In genomic region chr1:205588691-205589445, GRCh38 we compare ENCODE assay signal across 9 cellular contexts. TPM values are rescaled to one million over a fixed set of nuclear protein-coding genes. Genes with fewer than 3 reads are reported as not detected.
DNase-seq lines count a peak whose midpoint lies in the region; ATAC-seq, FAIRE-seq and TF ChIP-seq lines count a peak whose summit lies in the region.
"Had no signal": no experiment of that assay in that cellular context is flagged by ENCODE, and none has a peak within 500 bp of the region (broad histone marks: within the 10 kb centered on the region; RNA-seq: fewer than 3 reads in every experiment).

No MANE protein-coding gene starts in this region.

- H3K27ac ChIP-seq in H1 (ENCODE audit: low read depth, low read length) (no peak overlapping the region), smooth muscle cell (ENCODE audit: low read depth) (no peak overlapping the region)

- H4K5ac ChIP-seq in H1 (ENCODE audit: insufficient read length, low read depth, low read length) = no peak overlapping the region

- H4K91ac ChIP-seq in H1 (replicated peaks; ENCODE audit: insufficient read length, low read length) = no peak overlapping the region

- H2AFZ ChIP-seq in H1 (ENCODE audit: low read length) (no peak overlapping the region; the same call in 1 of the 2 replicates), smooth muscle cell (ENCODE audit: low read depth) (no peak overlapping the region)

- no peaks in the 10 kb centered on the region for H4K20me1 ChIP-seq in H1 (replicated peaks in 1 of 2; ENCODE audit: control insufficient read depth in 1 of 2, insufficient read depth in 2 of 2, low read length in 2 of 2)
- no peaks in the 10 kb centered on the region for H4K20me1 ChIP-seq in smooth muscle cell (ENCODE audit: low read depth)

- H3K4me2 ChIP-seq in H1 (ENCODE audit: insufficient read depth in 1 of 2, low read depth in 2 of 2, low read length in 2 of 2) (no peak overlapping the region), smooth muscle cell (no peak overlapping the region)

- H4K8ac ChIP-seq in H1 (ENCODE audit: extremely low read depth, insufficient read depth, low read length) = no peak overlapping the region

- no peak for TF ChIP-seq EP300 in H1 (IDR thresholded peaks at IDR 0.05; ENCODE audit: borderline replicate concordance in 1 of 2, low read depth in 2 of 2, low read length in 2 of 2)

- TF ChIP-seq RAD21 in H1 (IDR thresholded peaks at IDR 0.05 in 1 of 2, conservative IDR thresholded peaks at IDR 0.05 in 1 of 2; ENCODE audit: low read depth in 2 of 2, low read length in 2 of 2) = peak; percentile 68 to 83

- H3K23me2 ChIP-seq in H1 (ENCODE audit: low read depth, low read length) = peaks cover 1% of the 10 kb centered on the region; the same call in 1 of the 2 replicates

- TF ChIP-seq POLR2A in H1 (IDR thresholded peaks at IDR 0.05; ENCODE audit: control extremely low read depth in 1 of 2, low read depth in 2 of 2, low read length in 2 of 2) = no peak

- no peaks in the 10 kb centered on the region for H3F3A ChIP-seq in smooth muscle cell (ENCODE audit: low read depth)

- H3K9ac ChIP-seq in H1 (replicated peaks in 1 of 4; ENCODE audit: extremely low read depth in 1 of 4, low read depth in 3 of 4, low read length in 3 of 4) = no peak overlapping the region
- H3K9ac ChIP-seq in smooth muscle cell (ENCODE audit: low read depth) = no peak overlapping the region

- no peak overlapping the region for H2BK12ac ChIP-seq in H1 (ENCODE audit: low read depth, low read length)

- H3K23ac ChIP-seq in H1 (ENCODE audit: insufficient read length) = no peak overlapping the region

- no peak overlapping the region for H3K18ac ChIP-seq in H1 (ENCODE audit: extremely low read depth, low read length)

- no peak overlapping the region for H2BK20ac ChIP-seq in H1 (ENCODE audit: low read length)

- no peak overlapping the region for H2BK5ac ChIP-seq in H1 (ENCODE audit: low read depth, low read length)

- no peaks in the 10 kb centered on the region for H3K79me2 ChIP-seq in H1 (ENCODE audit: control insufficient read depth in 1 of 2, insufficient read depth in 2 of 2, low read length in 2 of 2)
- no peaks in the 10 kb centered on the region for H3K79me2 ChIP-seq in smooth muscle cell (ENCODE audit: low read depth)

- ATAC-seq in HG03196 (IDR thresholded peaks at IDR 0.05; ENCODE audit: unreplicated experiment) (no peak), HG03039 (IDR thresholded peaks at IDR 0.05; ENCODE audit: unreplicated experiment) (no peak)

- H2AK5ac ChIP-seq in H1 (ENCODE audit: low read depth, low read length) = no peak overlapping the region

- no peak overlapping the region for H3K56ac ChIP-seq in H1 (replicated peaks; ENCODE audit: insufficient read length, low read depth, low read length)

- H3K9me3 ChIP-seq in H1 (ENCODE audit: insufficient read depth in 2 of 2, low read depth in 1 of 2, low read length in 1 of 2) (no peaks in the 10 kb centered on the region), smooth muscle cell (replicated peaks; ENCODE audit: low read depth) (no peaks in the 10 kb centered on the region)

- H2BK15ac ChIP-seq in H1 (ENCODE audit: low read length) = no peak overlapping the region

- H3K27me3 ChIP-seq in H1 (replicated peaks in 1 of 4; ENCODE audit: control insufficient read depth in 3 of 4, extremely low read depth in 1 of 4, insufficient read depth in 3 of 4, low read length in 3 of 4) = 0 out of 7 replicates have a peak, but pooled peaks cover 0 to 2% (median 0%) of the 10 kb centered on the region in 4 experiments
- H3K27me3 ChIP-seq in smooth muscle cell (ENCODE audit: low read depth) = no peaks in the 10 kb centered on the region

- TF ChIP-seq CTCF in H1 (IDR thresholded peaks at IDR 0.05; ENCODE audit: control extremely low read depth in 1 of 3, insufficient read depth in 1 of 3, low read depth in 1 of 3, low read length in 3 of 3) (peak; percentile 78 to 94 (median 86)), smooth muscle cell (IDR thresholded peaks at IDR 0.05; ENCODE audit: borderline replicate concordance, insufficient read depth, poor library complexity, severe bottlenecking) (peak; percentile 36)

- H3K4me1 ChIP-seq in H1 (replicated peaks in 1 of 4; ENCODE audit: control insufficient read depth in 3 of 4, insufficient read depth in 4 of 4, low read length in 3 of 4) (peaks cover 0 to 7% (median 4%) of the 10 kb centered on the region in 4 experiments; a peak in 5 of 7 replicates), smooth muscle cell (ENCODE audit: low read depth) (no peaks in the 10 kb centered on the region)

- no peak overlapping the region for H2BK120ac ChIP-seq in H1 (replicated peaks; ENCODE audit: low read depth, low read length)

- H3K79me1 ChIP-seq in H1 (ENCODE audit: low read depth, low read length) = no peaks in the 10 kb centered on the region

- no peak overlapping the region for H3K14ac ChIP-seq in H1 (ENCODE audit: insufficient read length)

- no peak overlapping the region for H3K4me3 ChIP-seq in H1 (ENCODE audit: extremely low read depth in 1 of 4, insufficient read depth in 2 of 4, low read depth in 3 of 4, low read length in 4 of 4)
- H3K4me3 ChIP-seq in smooth muscle cell = no peak overlapping the region

- no peak for FAIRE-seq in H1 (lab: Jason Lieb, UNC)

- CTCF ChIA-PET in H1 (lab: Charles Lee; ENCODE audit: partially characterized antibody) = interaction anchor here (0.6 to 15.6 kb wide), 40 partner anchors 10 to 389 kb away, joined by 3 to 322 read pairs (median 5); partner anchors contain the start of genes ELK4 and SLC45A3

- POLR2A ChIA-PET in H1 (lab: Charles Lee; ENCODE audit: partially characterized antibody) = interaction anchor here (0.6 to 1.8 kb wide), 10 partner anchors 10 to 109 kb away, joined by 3 to 18 read pairs (median 4); partner anchors contain the start of gene ELK4

- 82% methylated on average over 13 of the region's 13 CpGs; no CpG with 5 or more reads in 1 of the 2 experiments for WGBS in H1 (ENCODE audit: extremely low coverage in 1 of 2, insufficient coverage in 1 of 2, insufficient read length in 1 of 2, insufficient replicate concordance in 2 of 2, low coverage in 1 of 2, low lambda C conversion rate in 2 of 2, missing lambda C conversion rate in 1 of 2), 2 experiments
- WGBS in smooth muscle cell (ENCODE audit: low lambda C conversion rate) = 65% methylated on average over 13 of the region's 13 CpGs

- no peak overlapping the region for H3K4ac ChIP-seq in H1 (replicated peaks; ENCODE audit: insufficient read length, low read depth, low read length)

- H3K36me3 ChIP-seq in H1 (ENCODE audit: control insufficient read depth in 2 of 4, insufficient read depth in 4 of 4, low read length in 3 of 4) = no peaks in the 10 kb centered on the region
- H3K36me3 ChIP-seq in smooth muscle cell (ENCODE audit: low read depth) = no peaks in the 10 kb centered on the region

- peak; percentile 26 for DNase-seq in stimulated activated CD4-positive, alpha-beta T cell treated with anti-CD3 and anti-CD28 coated beads, Interleukin-1b, Interleukin-23, amount 100 ng/mL, for 48 hours
- no peak for DNase-seq in stimulated activated CD4-positive, alpha-beta T cell treated with anti-CD3 and anti-CD28 coated beads, Interleukin-4, amount 100 ng/mL, for 24 hours
- DNase-seq in NCI-H460 (ENCODE audit: extremely low read depth, low read depth) (peak; percentile 27), H1 (ENCODE audit: low read depth in 1 of 2, low spot score in 2 of 2) (peak; percentile 31 to 64), smooth muscle cell (lab: John Stamatoyannopoulos, UW; ENCODE audit: unreplicated experiment) (no peak), NCI-H748 (lab: John Stamatoyannopoulos, UW; ENCODE audit: unreplicated experiment) (no peak)
- DNase-seq: stimulated activated naive B cell treated with anti-CD40 and anti-IgM and Interleukin-4, amounts not matched to agents 10 μg/mL and 1 μg/mL and 100 μg/mL, for 72 hours had no signal

TF ChIP-seq in H1, 55 proteins besides CTCF, POLR2A, EP300 and RAD21:
- TF ChIP-seq KDM1A (IDR thresholded peaks at IDR 0.05; ENCODE audit: borderline replicate concordance, low read length) (peak; percentile 80; the same call in 1 of the 2 replicates), SAP30 (IDR thresholded peaks at IDR 0.05; ENCODE audit: insufficient read depth, insufficient replicate concordance, low read length) (no peak), PHF8 (conservative IDR thresholded peaks at IDR 0.05; ENCODE audit: low read depth, low read length) (no peak), MAX (IDR thresholded peaks at IDR 0.05) (0 out of 2 replicates have a peak, but pooled peaks have one; percentile 17), JUND (IDR thresholded peaks at IDR 0.05; ENCODE audit: low read length) (0 out of 2 replicates have a peak, but pooled peaks have one; percentile 23), EGR1 (IDR thresholded peaks at IDR 0.05; ENCODE audit: borderline replicate concordance, low read depth, low read length) (no peak; the same call in 1 of the 2 replicates)
TF ChIP-seq in H1: peak in this region for 3.

RNA-seq across cellular contexts. Expression of gene ELK4, which starts 42.9 kb away (rescaled TPM):
- total RNA-seq in NCI-H460 (2014; rRNA removed; shearing (Covaris generic)) = 41.5 and 41.8 TPM in 2 replicates
- 22.8 and 38.0 TPM in 2 replicates for polyA plus RNA-seq in NCI-H460 (2014; cell fraction: nucleus; rRNA removed)
- 23.3 and 26.3 TPM in 2 replicates for total RNA-seq in H1 (2021; fragmentation: NEBNext Ultra II Directional; extraction: Animal tissue kit (Norgen Biotek cat#: 25700))
- polyA plus RNA-seq in H1 (2011; rRNA removed) (2.5 and 2.9 TPM in 2 replicates), smooth muscle cell (3.6 and 3.7 TPM in 2 replicates)
- polyA plus RNA-seq in H1 (2011; cell fraction: cytosol; rRNA removed) = 4.0 TPM
- polyA plus RNA-seq in H1 (2011; cell fraction: nucleus; rRNA removed) = 4.1 TPM
- 4.2 to 7.4 TPM (median 5.9 TPM) in 4 replicates for polyA plus RNA-seq in H1 (2012, experiment 1 of 2)
- polyA plus RNA-seq in H1 (2012, experiment 2 of 2) = 1.6 TPM
- polyA plus RNA-seq in H1 (2013, experiment 1 of 2) = 9.6 TPM
- 8.7 TPM for polyA plus RNA-seq in H1 (2013, experiment 2 of 2)
- polyA minus RNA-seq in H1 (2011; rRNA and poly(A)+ RNA removed) = 11.5 and 11.6 TPM in 2 replicates
- polyA minus RNA-seq in H1 (2011; cell fraction: cytosol; rRNA and poly(A)+ RNA removed) = 6.1 TPM
- polyA minus RNA-seq in H1 (2011; cell fraction: nucleus; rRNA and poly(A)+ RNA removed) = 13.7 TPM
- 15.5 and 16.6 TPM in 2 replicates for total RNA-seq in smooth muscle cell

Comparison
In these comparisons a context has a peak if more than half of its experiments do, and no peak if none do; other contexts are left out.
1. DNase-seq: peak in stimulated activated CD4-positive, alpha-beta T cell treated with anti-CD3 and anti-CD28 coated beads, Interleukin-1b, Interleukin-23, amount 100 ng/mL, for 48 hours (single experiment), NCI-H460 (single experiment) and H1 (2 of 2); none in stimulated activated CD4-positive, alpha-beta T cell treated with anti-CD3 and anti-CD28 coated beads, Interleukin-4, amount 100 ng/mL, for 24 hours (single experiment), smooth muscle cell (single experiment) and NCI-H748 (single experiment).